Comparison of ENCODE assay signal across 8 cellular contexts in genomic region chr7:104984591-104985258, GRCh38. TPM values are rescaled to one million over a fixed set of nuclear protein-coding genes. Genes with fewer than 3 reads are reported as not detected.
DNase-seq lines count a peak whose midpoint lies in the region; ATAC-seq and TF ChIP-seq lines count a peak whose summit lies in the region.

No MANE protein-coding gene starts in this region.

- H3K27me3 Mint-ChIP-seq in endodermal cell (ENCODE audit: insufficient read depth) (no peaks in the 10 kb centered on the region), progenitor cell of endocrine pancreas (no peaks in the 10 kb centered on the region)

- H3K4me3 ChIP-seq in OCI-LY3 (ENCODE audit: low read length) (peak overlapping the region; percentile 83), endodermal cell (ENCODE audit: low read length) (peak overlapping the region; percentile 81)

- intact Hi-C loops in head of caudate nucleus (cut with DNase I): no loop called here

- no peaks in the 10 kb centered on the region for H3K9me3 ChIP-seq in OCI-LY3 (ENCODE audit: insufficient read depth, low read length)
- no peaks in the 10 kb centered on the region for H3K9me3 ChIP-seq in endodermal cell (ENCODE audit: control insufficient read depth, low read length)

- H2AFZ ChIP-seq in OCI-LY3 (ENCODE audit: low read depth, low read length): no peak overlapping the region

- peaks cover 26% of the 10 kb centered on the region for H3K79me2 ChIP-seq in OCI-LY3 (ENCODE audit: low read length)

- peak overlapping the region; percentile 76 for H3K27ac ChIP-seq in OCI-LY3 (ENCODE audit: low read length)
- H3K27ac ChIP-seq in endodermal cell (ENCODE audit: low read depth, low read length): peak overlapping the region; percentile 98

- WGBS in endodermal cell (ENCODE audit: insufficient coverage in 1 of 2, insufficient read length in 1 of 2), 2 experiments: 60 to 64% methylated on average over 3 to 6 of the region's 7 CpGs

- H3K36me3 ChIP-seq in OCI-LY3 (replicated peaks; ENCODE audit: low read depth, low read length): no peaks in the 10 kb centered on the region
- peaks cover 20% of the 10 kb centered on the region for H3K36me3 ChIP-seq in endodermal cell (ENCODE audit: control insufficient read depth, insufficient read depth, low read length)

- no peaks in the 10 kb centered on the region for H3K9me3 Mint-ChIP-seq in endodermal cell
- no peaks in the 10 kb centered on the region for H3K9me3 Mint-ChIP-seq in progenitor cell of endocrine pancreas (ENCODE audit: low read depth)

- H3K36me3 Mint-ChIP-seq in endodermal cell (ENCODE audit: low read depth) (peaks cover 5% of the 10 kb centered on the region), progenitor cell of endocrine pancreas (ENCODE audit: insufficient read depth) (no peaks in the 10 kb centered on the region)

- ATAC-seq in HG02840 (IDR thresholded peaks at IDR 0.05; ENCODE audit: low FRiP score, unreplicated experiment) (no peak), GM18511 (IDR thresholded peaks at IDR 0.05; ENCODE audit: unreplicated experiment) (no peak)

- H4K20me1 ChIP-seq in OCI-LY3 (ENCODE audit: insufficient read depth, low read length): peaks cover 27% of the 10 kb centered on the region

- H3K4me3 Mint-ChIP-seq in endodermal cell (peak overlapping the region; percentile 85), progenitor cell of endocrine pancreas (ENCODE audit: low read depth) (peak overlapping the region; percentile 93)

- H3K4me1 Mint-ChIP-seq in endodermal cell (peaks cover 53% of the 10 kb centered on the region), progenitor cell of endocrine pancreas (ENCODE audit: low read depth) (peaks cover 64% of the 10 kb centered on the region)

- H3K4me1 ChIP-seq in OCI-LY3 (ENCODE audit: low read length) (peaks cover 57% of the 10 kb centered on the region), endodermal cell (ENCODE audit: control insufficient read depth, insufficient read depth, low read length) (peaks cover 22% of the 10 kb centered on the region)

- DNase-seq in DMS53 (lab: John Stamatoyannopoulos, UW) (peak; percentile 60), endodermal cell (no peak), progenitor cell of endocrine pancreas (ENCODE audit: low spot score, unreplicated experiment) (no peak), GM19240 (ENCODE audit: insufficient read length, low spot score) (no peak), head of caudate nucleus (no peak)

- H3K27ac Mint-ChIP-seq in endodermal cell: peak overlapping the region; percentile 99
- H3K27ac Mint-ChIP-seq in progenitor cell of endocrine pancreas: peak overlapping the region; percentile 99

- TF ChIP-seq CTCF in OCI-LY3 (IDR thresholded peaks at IDR 0.05; ENCODE audit: low read depth, low read length) (no peak), endodermal cell (conservative IDR thresholded peaks at IDR 0.05) (no peak), progenitor cell of endocrine pancreas (IDR thresholded peaks at IDR 0.05; ENCODE audit: unreplicated experiment) (no peak)

- H3K9ac ChIP-seq in OCI-LY3 (ENCODE audit: low read length) (peak overlapping the region; percentile 83), endodermal cell (ENCODE audit: extremely low read depth, low read length, poor library complexity, severe bottlenecking) (peak overlapping the region; percentile 91)

- peak overlapping the region; percentile 87 for H3K4me2 ChIP-seq in OCI-LY3 (ENCODE audit: low read length)

- no peaks in the 10 kb centered on the region for H3K27me3 ChIP-seq in OCI-LY3 (ENCODE audit: low read depth, low read length)
- H3K27me3 ChIP-seq in endodermal cell (ENCODE audit: control insufficient read depth, insufficient read depth, low read length, poor library complexity, severe bottlenecking): no peaks in the 10 kb centered on the region

RNA-seq across cellular contexts. Expression of gene KMT2E, which starts 29.3 kb away (rescaled TPM):
- total RNA-seq in endodermal cell (10 to 100 TPM; 65.7 to 70.4 TPM), progenitor cell of endocrine pancreas (107 TPM in 2 replicates)
- polyA plus RNA-seq in endodermal cell (2013, experiment 1 of 2): 73.3 TPM
- polyA plus RNA-seq in endodermal cell (2013, experiment 2 of 2): 71.3 TPM
